In the genomic region with DNA sequence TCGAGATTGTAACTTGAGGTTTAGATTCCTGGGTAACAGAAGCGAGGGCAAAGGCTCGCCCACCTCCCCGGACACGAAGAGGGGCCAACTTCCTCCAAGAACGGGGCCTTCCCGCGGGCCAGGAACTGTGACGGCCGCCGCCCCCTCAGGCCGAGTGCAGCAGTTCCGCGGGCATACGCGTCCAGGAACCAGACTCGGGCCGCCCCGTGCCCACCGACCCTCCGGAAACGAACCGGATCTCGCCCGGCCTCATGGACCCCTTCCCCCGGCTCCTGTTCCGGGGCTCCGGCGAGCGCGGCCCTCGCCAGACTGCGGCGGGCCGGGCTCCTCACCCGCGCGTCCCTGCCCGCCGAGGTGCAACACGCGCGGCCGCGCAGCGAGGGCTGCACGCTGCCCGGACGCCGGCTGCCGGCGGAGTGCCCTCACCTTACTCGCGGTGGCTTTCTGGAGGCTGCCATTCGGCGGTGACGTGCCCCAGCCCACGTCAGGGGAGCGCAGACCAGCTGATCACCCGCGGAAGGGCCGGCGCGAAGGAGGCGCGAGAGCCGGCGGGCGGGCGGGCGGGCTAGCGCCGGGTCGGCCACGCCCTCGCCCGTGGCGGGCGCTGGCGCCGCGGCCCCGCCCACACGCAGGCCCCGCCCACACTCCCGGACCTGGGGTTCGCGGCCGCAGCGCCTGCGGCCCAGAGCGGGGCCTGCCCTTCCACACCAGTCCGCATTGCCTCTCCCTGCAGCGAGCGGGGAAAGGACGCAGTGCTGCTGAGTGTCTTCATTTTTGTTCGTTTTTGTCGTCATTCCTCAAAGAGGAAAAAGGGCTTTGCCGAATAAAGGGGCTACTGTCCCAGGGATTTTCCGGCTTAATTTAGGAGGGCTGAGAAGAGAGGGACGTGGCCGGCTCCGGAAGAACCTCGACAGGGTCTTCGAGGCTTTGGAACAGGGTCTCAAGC, we compare ENCODE assay signal across 8 cellular contexts. TPM values are rescaled to one million over a fixed set of nuclear protein-coding genes. Genes with fewer than 3 reads are reported as not detected.
DNase-seq lines count a peak whose midpoint lies in the region; TF ChIP-seq lines count a peak whose summit lies in the region.

A gene (minus strand): TSS at position 536 of the 946 bp plus-strand sequence. CDS start 78 bp downstream, at position 458.

- peaks cover 35% of the 10 kb centered on the region for H3K4me1 Mint-ChIP-seq in osteocyte (ENCODE audit: unreplicated experiment)

- intact Hi-C loops in testis (cut with DNase I; ENCODE audit: low total_unique reads): no loop called here

- DNase-seq in GDM1 (lab: John Stamatoyannopoulos, UW) (peak; percentile 85), H4 (ENCODE audit: low spot score) (peak; percentile 81), LNCaP clone FGC (ENCODE audit: low read depth) (peak; percentile 49), SK-N-SH (peak; percentile 98), glomerular visceral epithelial cell (ENCODE audit: extremely low spot score) (peak; percentile 91), osteocyte (ENCODE audit: extremely low spot score, unreplicated experiment) (peak; percentile 93), testis (peak; percentile 90)
- peak; percentile 76 for DNase-seq in activated naive CD4-positive, alpha-beta T cell treated with anti-CD3 and anti-CD28 coated beads, Interleukin-2, amount 50 U/mL, for 16 hours

- no peaks in the 10 kb centered on the region for H4K20me1 ChIP-seq in SK-N-SH (ENCODE audit: insufficient read depth)

- peak within 1 kb of the TSS; percentile 99 for H2AFZ ChIP-seq in SK-N-SH (ENCODE audit: low read depth)

- whole genome bisulfite sequencing in SK-N-SH (ENCODE audit: low lambda C conversion rate): 17% methylated on average over 21 of the region's 105 CpGs
- WGBS in testis, 2 donors: 3 to 9% methylated on average over 19 to 87 of the region's 105 CpGs

- H3K4me1 ChIP-seq in SK-N-SH (ENCODE audit: control insufficient read depth in 1 of 2, insufficient read depth in 2 of 2, low read depth in 1 of 2, low read length in 1 of 2) (peaks cover 0 to 27% of the 10 kb centered on the region in 2 experiments; a peak in 1 of 4 replicates), testis (peaks cover 19% of the 10 kb centered on the region)

- H3K27me3 ChIP-seq in SK-N-SH (ENCODE audit: insufficient read depth): no peaks in the 10 kb centered on the region
- no peaks in the 10 kb centered on the region for H3K27me3 ChIP-seq in testis

- peak within 1 kb of the TSS; percentile 90 for H3K9ac ChIP-seq in SK-N-SH

- no peak for TF ChIP-seq RAD21 in SK-N-SH (IDR thresholded peaks at IDR 0.05; ENCODE audit: low read length)

- peaks cover 49% of the 10 kb centered on the region for H3K79me2 ChIP-seq in SK-N-SH (ENCODE audit: insufficient read depth)

- no peaks in the 10 kb centered on the region for H3K27me3 Mint-ChIP-seq in osteocyte (ENCODE audit: unreplicated experiment)

- H3F3A ChIP-seq in SK-N-SH (replicated peaks; ENCODE audit: insufficient read depth): no peaks in the 10 kb centered on the region

- H3K9me2 ChIP-seq in SK-N-SH: no peaks in the 10 kb centered on the region

- H3K36me3 ChIP-seq in SK-N-SH (replicated peaks in 1 of 2; ENCODE audit: control insufficient read depth in 1 of 2, insufficient read depth in 2 of 2, low read length in 1 of 2) (no peaks in the 10 kb centered on the region), testis (ENCODE audit: low read depth, missing control alignments) (no peaks in the 10 kb centered on the region)

- CTCF ChIA-PET in SK-N-SH (lab: Yijun Ruan, JAX): interaction anchor here (0.6 to 1.5 kb wide), 3 partner anchors 13 to 53 kb away, joined by 3 read pairs; no protein-coding TSS in a partner anchor

- no peak; a peak in 1 of 4 replicates for TF ChIP-seq EP300 in SK-N-SH (IDR thresholded peaks at IDR 0.05; ENCODE audit: borderline replicate concordance in 1 of 2, low read depth in 1 of 2, low read length in 1 of 2)

- peak; percentile 48 for TF ChIP-seq POLR2A in testis (IDR thresholded peaks at IDR 0.05)

- POLR2A ChIA-PET in SK-N-SH (lab: Yijun Ruan, JAX): interaction anchor here (0.6 kb wide), 2 partner anchors 11 to 39 kb away, joined by 3 to 4 read pairs; no protein-coding TSS in a partner anchor

- H3K9me3 ChIP-seq in SK-N-SH (no peaks in the 10 kb centered on the region), testis (no peaks in the 10 kb centered on the region)

- no peaks in the 10 kb centered on the region for H3K9me3 Mint-ChIP-seq in osteocyte (ENCODE audit: unreplicated experiment)

- H3K27ac ChIP-seq in SK-N-SH (ENCODE audit: low read depth in 2 of 2, low read length in 1 of 2) (peak within 1 kb of the TSS; percentile 69 to 80; a peak in 3 of 4 replicates), testis (peak within 1 kb of the TSS; percentile 83 to 95)

- H3K4me3 Mint-ChIP-seq in osteocyte (ENCODE audit: unreplicated experiment): peak within 1 kb of the TSS; percentile 87

- H3K4me3 ChIP-seq in LNCaP clone FGC (ENCODE audit: low read depth, low read length) (peak within 1 kb of the TSS; percentile 90), SK-N-SH (ENCODE audit: low read depth in 2 of 2, low read length in 1 of 2) (peak within 1 kb of the TSS; percentile 77 to 93), testis (peak within 1 kb of the TSS; percentile 72 to 89)

- no peaks in the 10 kb centered on the region for H3K36me3 Mint-ChIP-seq in osteocyte (ENCODE audit: unreplicated experiment)

- peak within 1 kb of the TSS; percentile 98 for H3K4me2 ChIP-seq in SK-N-SH

- peak within 1 kb of the TSS; percentile 88 for H3K27ac Mint-ChIP-seq in osteocyte (ENCODE audit: unreplicated experiment)

- TF ChIP-seq CTCF in LNCaP clone FGC (IDR thresholded peaks at IDR 0.05; ENCODE audit: control insufficient read depth, extremely low read depth, insufficient read depth): no peak
- no peak for TF ChIP-seq CTCF in SK-N-SH (IDR thresholded peaks at IDR 0.05)
- no peak for TF ChIP-seq CTCF in osteocyte (IDR thresholded peaks at IDR 0.05)
- no peak for TF ChIP-seq CTCF in testis (IDR thresholded peaks at IDR 0.05)

TF ChIP-seq in SK-N-SH, 30 proteins besides CTCF, POLR2A, EP300 and RAD21 (continues in another document):
- TF ChIP-seq TEAD4 (IDR thresholded peaks at IDR 0.05; ENCODE audit: borderline replicate concordance, insufficient read depth) (no peak), ELF1 (IDR thresholded peaks at IDR 0.05) (0 out of 2 replicates have a peak, but pooled peaks have one; percentile 6), GABPA (IDR thresholded peaks at IDR 0.05; ENCODE audit: low read depth) (no peak), SIN3A (IDR thresholded peaks at IDR 0.05; ENCODE audit: borderline replicate concordance, low read depth, low read length) (peak; percentile 33; the same call in 1 of the 2 replicates), YY1 (IDR thresholded peaks at IDR 0.05; ENCODE audit: low read depth) (peak; percentile 79), JUND (IDR thresholded peaks at IDR 0.05) (no peak), POLR2AphosphoS5 (IDR thresholded peaks at IDR 0.05; ENCODE audit: low read depth, low read length) (peak; percentile 91)
- TF ChIP-seq, protein P1, sequence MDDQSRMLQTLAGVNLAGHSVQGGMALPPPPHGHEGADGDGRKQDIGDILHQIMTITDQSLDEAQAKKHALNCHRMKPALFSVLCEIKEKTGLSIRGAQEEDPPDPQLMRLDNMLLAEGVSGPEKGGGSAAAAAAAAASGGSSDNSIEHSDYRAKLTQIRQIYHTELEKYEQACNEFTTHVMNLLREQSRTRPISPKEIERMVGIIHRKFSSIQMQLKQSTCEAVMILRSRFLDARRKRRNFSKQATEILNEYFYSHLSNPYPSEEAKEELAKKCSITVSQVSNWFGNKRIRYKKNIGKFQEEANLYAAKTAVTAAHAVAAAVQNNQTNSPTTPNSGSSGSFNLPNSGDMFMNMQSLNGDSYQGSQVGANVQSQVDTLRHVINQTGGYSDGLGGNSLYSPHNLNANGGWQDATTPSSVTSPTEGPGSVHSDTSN (IDR thresholded peaks at IDR 0.05): peak; percentile 19; the same call in 1 of the 2 replicates
- TF ChIP-seq, protein P2, sequence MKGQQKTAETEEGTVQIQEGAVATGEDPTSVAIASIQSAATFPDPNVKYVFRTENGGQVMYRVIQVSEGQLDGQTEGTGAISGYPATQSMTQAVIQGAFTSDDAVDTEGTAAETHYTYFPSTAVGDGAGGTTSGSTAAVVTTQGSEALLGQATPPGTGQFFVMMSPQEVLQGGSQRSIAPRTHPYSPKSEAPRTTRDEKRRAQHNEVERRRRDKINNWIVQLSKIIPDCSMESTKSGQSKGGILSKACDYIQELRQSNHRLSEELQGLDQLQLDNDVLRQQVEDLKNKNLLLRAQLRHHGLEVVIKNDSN (IDR thresholded peaks at IDR 0.05; ENCODE audit: borderline replicate concordance, low read depth): peak; percentile 78
- TF ChIP-seq, protein P3, sequence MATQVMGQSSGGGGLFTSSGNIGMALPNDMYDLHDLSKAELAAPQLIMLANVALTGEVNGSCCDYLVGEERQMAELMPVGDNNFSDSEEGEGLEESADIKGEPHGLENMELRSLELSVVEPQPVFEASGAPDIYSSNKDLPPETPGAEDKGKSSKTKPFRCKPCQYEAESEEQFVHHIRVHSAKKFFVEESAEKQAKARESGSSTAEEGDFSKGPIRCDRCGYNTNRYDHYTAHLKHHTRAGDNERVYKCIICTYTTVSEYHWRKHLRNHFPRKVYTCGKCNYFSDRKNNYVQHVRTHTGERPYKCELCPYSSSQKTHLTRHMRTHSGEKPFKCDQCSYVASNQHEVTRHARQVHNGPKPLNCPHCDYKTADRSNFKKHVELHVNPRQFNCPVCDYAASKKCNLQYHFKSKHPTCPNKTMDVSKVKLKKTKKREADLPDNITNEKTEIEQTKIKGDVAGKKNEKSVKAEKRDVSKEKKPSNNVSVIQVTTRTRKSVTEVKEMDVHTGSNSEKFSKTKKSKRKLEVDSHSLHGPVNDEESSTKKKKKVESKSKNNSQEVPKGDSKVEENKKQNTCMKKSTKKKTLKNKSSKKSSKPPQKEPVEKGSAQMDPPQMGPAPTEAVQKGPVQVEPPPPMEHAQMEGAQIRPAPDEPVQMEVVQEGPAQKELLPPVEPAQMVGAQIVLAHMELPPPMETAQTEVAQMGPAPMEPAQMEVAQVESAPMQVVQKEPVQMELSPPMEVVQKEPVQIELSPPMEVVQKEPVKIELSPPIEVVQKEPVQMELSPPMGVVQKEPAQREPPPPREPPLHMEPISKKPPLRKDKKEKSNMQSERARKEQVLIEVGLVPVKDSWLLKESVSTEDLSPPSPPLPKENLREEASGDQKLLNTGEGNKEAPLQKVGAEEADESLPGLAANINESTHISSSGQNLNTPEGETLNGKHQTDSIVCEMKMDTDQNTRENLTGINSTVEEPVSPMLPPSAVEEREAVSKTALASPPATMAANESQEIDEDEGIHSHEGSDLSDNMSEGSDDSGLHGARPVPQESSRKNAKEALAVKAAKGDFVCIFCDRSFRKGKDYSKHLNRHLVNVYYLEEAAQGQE (IDR thresholded peaks at IDR 0.05; ENCODE audit: low read depth, low read length): no peak

RNA-seq across cellular contexts. Expression of the gene that starts here (rescaled TPM):
- total RNA-seq in H4 (2014; rRNA removed; shearing (Covaris generic)): 90.9 and 123 TPM in 2 replicates
- polyA plus RNA-seq in SK-N-SH (2012; rRNA removed) (167 and 190 TPM in 2 replicates), testis (ENCODE audit: insufficient read depth, low read depth, low replicate concordance) (55.5 TPM)
- 122 and 146 TPM in 2 replicates for polyA plus RNA-seq in SK-N-SH (2012; cell fraction: cytosol; rRNA removed)
- polyA plus RNA-seq in SK-N-SH (2012; cell fraction: nucleus; rRNA removed): 264 and 305 TPM in 2 replicates
- total RNA-seq in osteocyte (74.5 and 86.5 TPM in 2 replicates), testis (100 to 1,000 TPM in 1 of 2 donors, 10 to 100 TPM in 1; 90.2 to 118 TPM)

Comparison
In these comparisons a context has a peak if more than half of its experiments do, and no peak if none do; other contexts are left out.
1. Peak in every context shown above with its lines: DNase-seq, H3K4me3 ChIP-seq and H3K27ac ChIP-seq.